8 cellular contexts compared by ENCODE assay signal in the genomic region with DNA sequence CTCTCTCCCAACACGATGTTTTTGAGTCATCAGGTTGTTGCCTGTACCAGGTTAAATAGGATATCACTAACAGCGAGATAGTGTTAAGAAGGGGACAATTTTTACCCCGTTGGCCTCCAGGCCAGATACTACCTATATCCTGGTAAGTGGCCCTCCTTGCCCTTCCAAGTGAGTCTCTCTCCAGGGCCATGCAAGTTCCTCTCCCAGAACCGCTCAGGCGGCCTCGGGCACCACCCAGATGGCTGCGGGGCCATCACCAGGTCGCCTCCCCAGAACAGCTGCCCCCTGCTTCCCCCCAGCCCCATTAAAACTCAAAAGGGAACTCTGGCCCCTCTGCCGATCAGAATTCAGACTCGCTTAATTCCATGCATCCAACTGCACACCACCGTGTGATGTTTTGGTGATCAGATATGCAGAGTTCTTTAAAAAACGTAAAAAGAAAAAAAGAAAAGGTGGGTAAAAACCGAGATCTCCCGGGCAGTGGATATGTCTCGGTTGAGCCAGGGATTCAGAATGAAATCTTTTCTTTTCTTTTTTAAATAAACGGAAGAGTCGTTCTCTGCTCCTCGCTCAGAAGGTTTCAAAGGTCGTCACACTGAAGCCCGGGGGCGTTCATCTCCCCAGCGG. TPM values are rescaled to one million over a fixed set of nuclear protein-coding genes. Genes with fewer than 3 reads are reported as not detected.
DNase-seq lines count a peak whose midpoint lies in the region; ATAC-seq lines count a peak whose summit lies in the region.

No MANE protein-coding gene starts in this region.

- H3K9me3 ChIP-seq in iPS-18c (ENCODE audit: control insufficient read depth, insufficient read depth, low read length) = no peaks in the 10 kb centered on the region

- no peaks in the 10 kb centered on the region for H3K36me3 Mint-ChIP-seq in activated T-cell treated with anti-CD3 and anti-CD28 coated beads, Interleukin-2, amount 50 U/mL, for 24 hours (ENCODE audit: low read depth)
- no peaks in the 10 kb centered on the region for H3K36me3 Mint-ChIP-seq in stimulated activated memory B cell treated with anti-CD40 and anti-IgM and Interleukin-4, amounts not matched to agents 10 μg/mL and 1 μg/mL and 100 μg/mL, for 72 hours

- H3K27ac Mint-ChIP-seq in activated T-cell treated with anti-CD3 and anti-CD28 coated beads, Interleukin-2, amount 50 U/mL, for 24 hours = no peak overlapping the region
- H3K27ac Mint-ChIP-seq in stimulated activated memory B cell treated with anti-CD40 and anti-IgM and Interleukin-4, amounts not matched to agents 10 μg/mL and 1 μg/mL and 100 μg/mL, for 72 hours = no peak overlapping the region

- H3K9me3 Mint-ChIP-seq in activated T-cell treated with anti-CD3 and anti-CD28 coated beads, Interleukin-2, amount 50 U/mL, for 24 hours = no peaks in the 10 kb centered on the region
- no peaks in the 10 kb centered on the region for H3K9me3 Mint-ChIP-seq in stimulated activated memory B cell treated with anti-CD40 and anti-IgM and Interleukin-4, amounts not matched to agents 10 μg/mL and 1 μg/mL and 100 μg/mL, for 72 hours

- H3K4me1 Mint-ChIP-seq in activated T-cell treated with anti-CD3 and anti-CD28 coated beads, Interleukin-2, amount 50 U/mL, for 24 hours (ENCODE audit: low read depth) = peaks cover 38% of the 10 kb centered on the region
- H3K4me1 Mint-ChIP-seq in stimulated activated memory B cell treated with anti-CD40 and anti-IgM and Interleukin-4, amounts not matched to agents 10 μg/mL and 1 μg/mL and 100 μg/mL, for 72 hours = peaks cover 37% of the 10 kb centered on the region

- no peak for ATAC-seq in stimulated activated memory B cell treated with anti-CD40 and anti-IgM and Interleukin-4, amounts not matched to agents 10 μg/mL and 1 μg/mL and 100 μg/mL, for 72 hours
- no peak for ATAC-seq in GM18511 (IDR thresholded peaks at IDR 0.05; ENCODE audit: unreplicated experiment)
- no peak for ATAC-seq in GM19328 (IDR thresholded peaks at IDR 0.05; ENCODE audit: unreplicated experiment)

- H3K4me3 ChIP-seq in iPS-18c (ENCODE audit: insufficient read depth, low read depth, low read length) = peak overlapping the region; percentile 56

- H3K4me3 Mint-ChIP-seq in activated T-cell treated with anti-CD3 and anti-CD28 coated beads, Interleukin-2, amount 50 U/mL, for 24 hours = peak overlapping the region; percentile 42
- H3K4me3 Mint-ChIP-seq in stimulated activated memory B cell treated with anti-CD40 and anti-IgM and Interleukin-4, amounts not matched to agents 10 μg/mL and 1 μg/mL and 100 μg/mL, for 72 hours = peak overlapping the region; percentile 76

- no peak for DNase-seq in activated T-cell treated with anti-CD3 and anti-CD28 coated beads, Interleukin-2, amount 50 U/mL, for 24 hours
- no peak for DNase-seq in activated T-cell treated with anti-CD3 and anti-CD28 coated beads for 4 hours
- peak; percentile 33 for DNase-seq in SK-N-DZ (ENCODE audit: low spot score)
- no peak for DNase-seq in NCI-H82 (lab: John Stamatoyannopoulos, UW)

- H3K27me3 Mint-ChIP-seq in activated T-cell treated with anti-CD3 and anti-CD28 coated beads, Interleukin-2, amount 50 U/mL, for 24 hours = peaks cover 64% of the 10 kb centered on the region
- H3K27me3 Mint-ChIP-seq in stimulated activated memory B cell treated with anti-CD40 and anti-IgM and Interleukin-4, amounts not matched to agents 10 μg/mL and 1 μg/mL and 100 μg/mL, for 72 hours = peaks cover 63% of the 10 kb centered on the region

RNA-seq across cellular contexts. Expression of gene TRIM71, which starts 1.9 kb away (rescaled TPM):
- polyA plus RNA-seq in SK-N-DZ (2014; cell fraction: cytosol; rRNA removed) = 3.0 and 3.1 TPM in 2 replicates
- polyA plus RNA-seq in SK-N-DZ (2014; cell fraction: nucleus; rRNA removed) = 1.8 and 2.2 TPM in 2 replicates
